Comparison of ENCODE assay signal across 10 cellular contexts in the genomic region with DNA sequence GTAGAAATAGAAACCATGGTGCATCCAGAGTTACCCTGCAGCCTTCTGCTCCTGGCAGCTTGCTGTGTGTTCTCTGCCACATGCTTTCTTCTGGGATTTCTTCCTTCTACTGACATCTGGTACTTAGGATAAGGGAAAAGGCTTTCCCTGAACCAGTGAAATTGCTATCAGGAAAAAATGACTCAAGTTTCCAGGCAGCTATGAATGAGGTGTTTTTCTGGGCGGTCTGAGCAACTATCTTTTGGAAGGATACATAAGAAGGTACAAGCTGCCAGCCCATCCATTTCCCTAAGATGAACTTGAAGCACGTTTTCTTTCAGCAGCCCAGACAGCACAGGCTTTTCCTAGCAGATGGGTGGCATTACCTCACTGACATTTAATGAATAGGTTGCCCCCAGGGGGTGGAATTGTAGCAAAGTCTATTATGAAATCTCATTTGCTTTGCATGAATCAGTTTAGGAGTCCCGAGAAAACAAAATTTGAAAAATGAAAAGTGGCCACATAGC.
DNase-seq lines count a peak whose midpoint lies in the region; ATAC-seq and TF ChIP-seq lines count a peak whose summit lies in the region.
"Had no signal": no experiment of that assay in that cellular context is flagged by ENCODE, and none has a peak within 500 bp of the region (broad histone marks: within the 10 kb centered on the region; RNA-seq: fewer than 3 reads in every experiment).

No MANE protein-coding gene starts in this region.

- no peak for TF ChIP-seq POLR2A in erythroblast (IDR thresholded peaks at IDR 0.05; ENCODE audit: low read length)

- peak overlapping the region; percentile 11 for H3K27ac Mint-ChIP-seq in Caco-2 (ENCODE audit: unreplicated experiment)
- H3K27ac Mint-ChIP-seq: activated naive CD8-positive, alpha-beta T cell had no signal

- no peak for ATAC-seq in HG03342 (IDR thresholded peaks at IDR 0.05; ENCODE audit: unreplicated experiment)
- ATAC-seq in GM19452 (IDR thresholded peaks at IDR 0.05; ENCODE audit: unreplicated experiment): no peak

- H4K8ac ChIP-seq in mesenchymal stem cell (ENCODE audit: low read length): no peak overlapping the region

- no peaks in the 10 kb centered on the region for H3K27me3 Mint-ChIP-seq in Caco-2 (ENCODE audit: insufficient read depth, unreplicated experiment)
- H3K27me3 Mint-ChIP-seq: activated naive CD8-positive, alpha-beta T cell had no signal

- in situ Hi-C loops in astrocyte of the cerebellum (cut with HindIII; ENCODE audit: low sequenced_read_pairs): no loop called here

- peak overlapping the region; percentile 64 for H3K27ac ChIP-seq in mesenchymal stem cell (ENCODE audit: low read length, poor library complexity, severe bottlenecking)
- H3K27ac ChIP-seq: Peyer's patch had no signal

- DNase-seq in Caco-2 (no peak), NCI-H1436 (lab: John Stamatoyannopoulos, UW) (peak; percentile 60), astrocyte of the cerebellum (ENCODE audit: low read depth) (peak; percentile 67), mesenchymal stem cell (peak; percentile 80), epidermal melanocyte (ENCODE audit: insufficient read length, low spot score) (no peak), erythroblast (lab: John Stamatoyannopoulos, UW) (no peak)
- DNase-seq: Peyer's patch had no signal

- H3K36me3 ChIP-seq in Caco-2 (ENCODE audit: control insufficient read depth, insufficient read depth, low read length) (no peaks in the 10 kb centered on the region), mesenchymal stem cell (ENCODE audit: control insufficient read depth in 1 of 2, insufficient read depth in 2 of 2, low read depth in 1 of 2, low read length in 2 of 2) (peaks cover 8 to 34% of the 10 kb centered on the region in 2 experiments)
- H3K36me3 ChIP-seq: Peyer's patch had no signal

- H3K4me1 Mint-ChIP-seq in Caco-2 (ENCODE audit: low read depth, unreplicated experiment): peaks cover 23% of the 10 kb centered on the region

- no peak overlapping the region for H4K91ac ChIP-seq in mesenchymal stem cell (ENCODE audit: low read length)

- H2BK120ac ChIP-seq in mesenchymal stem cell (ENCODE audit: low read depth, low read length): no peak overlapping the region

- no peaks in the 10 kb centered on the region for H3K9me3 Mint-ChIP-seq in Caco-2 (ENCODE audit: unreplicated experiment)

- H2BK12ac ChIP-seq in mesenchymal stem cell (ENCODE audit: low read length in 2 of 2): no peak overlapping the region

- no peak overlapping the region for H2AFZ ChIP-seq in mesenchymal stem cell (ENCODE audit: low read depth, low read length)

- H2BK5ac ChIP-seq in mesenchymal stem cell (ENCODE audit: low read depth, low read length, poor library complexity, severe bottlenecking): no peak overlapping the region

- H3K27me3 ChIP-seq in Caco-2 (replicated peaks; ENCODE audit: control insufficient read depth, insufficient read depth, low read length): no peaks in the 10 kb centered on the region
- H3K27me3 ChIP-seq in mesenchymal stem cell (ENCODE audit: control insufficient read depth in 1 of 2, insufficient read depth in 1 of 2, low read length in 2 of 2): no peaks in the 10 kb centered on the region
- H3K27me3 ChIP-seq: Peyer's patch had no signal

- H2BK15ac ChIP-seq in mesenchymal stem cell (ENCODE audit: low read depth, poor library complexity, severe bottlenecking): no peak overlapping the region

- 63% methylated on average over 3 of the region's 3 CpGs for WGBS in mesenchymal stem cell

- no TSS peak for BruUV-seq in Caco-2 (replicated peaks; lab: Mats Ljungman, UMichigan)

- H3K9me3 ChIP-seq in Caco-2: no peaks in the 10 kb centered on the region
- H3K9me3 ChIP-seq in mesenchymal stem cell (ENCODE audit: control insufficient read depth, low read length): no peaks in the 10 kb centered on the region
- H3K9me3 ChIP-seq: Peyer's patch had no signal

- H3K18ac ChIP-seq in mesenchymal stem cell (ENCODE audit: low read depth in 1 of 2, low read length in 2 of 2): peak overlapping the region in 1 of 2 experiments; percentile 59

- H3K36me3 Mint-ChIP-seq in Caco-2 (ENCODE audit: insufficient read depth, unreplicated experiment): peaks cover 9% of the 10 kb centered on the region
- H3K36me3 Mint-ChIP-seq: activated naive CD8-positive, alpha-beta T cell had no signal

- H3K4ac ChIP-seq in mesenchymal stem cell (ENCODE audit: low read depth in 1 of 2, low read length in 2 of 2): no peak overlapping the region

- H2AK5ac ChIP-seq in mesenchymal stem cell (ENCODE audit: low read length, severe bottlenecking): no peak overlapping the region

- peak overlapping the region; percentile 13 for H3K4me2 ChIP-seq in mesenchymal stem cell (ENCODE audit: low read length, poor library complexity, severe bottlenecking)

- CTCF ChIA-PET in Caco-2 (lab: Charles Lee): no interaction called here

- no peak overlapping the region for H3K14ac ChIP-seq in mesenchymal stem cell (ENCODE audit: low read length in 2 of 2)

- no peak for TF ChIP-seq CTCF in Caco-2 (IDR thresholded peaks at IDR 0.05; ENCODE audit: insufficient read depth in 1 of 2, low read depth in 1 of 2, low read length in 1 of 2, severe bottlenecking in 1 of 2, unreplicated experiment in 1 of 2)
- TF ChIP-seq CTCF in astrocyte of the cerebellum (IDR thresholded peaks at IDR 0.05; ENCODE audit: low read depth, low read length, missing control alignments): no peak

- H3K23ac ChIP-seq in mesenchymal stem cell (ENCODE audit: low read length in 2 of 2): peak overlapping the region in 1 of 2 experiments; percentile 29

- H3K4me3 ChIP-seq in Caco-2 (ENCODE audit: low read depth, low read length) (no peak overlapping the region), astrocyte of the cerebellum (ENCODE audit: low read depth, low read length) (no peak overlapping the region), mesenchymal stem cell (ENCODE audit: insufficient read depth in 1 of 2, low read depth in 1 of 2, low read length in 2 of 2) (no peak overlapping the region)
- H3K4me3 ChIP-seq: Peyer's patch had no signal

- H3K4me1 ChIP-seq in Caco-2 (peaks cover 33% of the 10 kb centered on the region), mesenchymal stem cell (ENCODE audit: control insufficient read depth, insufficient read depth, low read depth, low read length) (peaks cover 8% of the 10 kb centered on the region)

- POLR2A ChIA-PET in Caco-2 (lab: Charles Lee): no interaction called here

- H3K4me3 Mint-ChIP-seq in Caco-2 (ENCODE audit: unreplicated experiment): no peak overlapping the region
- H3K4me3 Mint-ChIP-seq: activated naive CD8-positive, alpha-beta T cell had no signal

- H3K79me1 ChIP-seq in mesenchymal stem cell (replicated peaks; ENCODE audit: low read length, poor library complexity, severe bottlenecking): peaks cover 14% of the 10 kb centered on the region

- peak overlapping the region; percentile 50 for H3K9ac ChIP-seq in mesenchymal stem cell (ENCODE audit: low read length)

- intact Hi-C loops in Caco-2 (cut with micrococcal nuclease; ENCODE audit: unreplicated experiment): no loop called here

Comparison
In these comparisons a context has a peak if more than half of its experiments do, and no peak if none do; other contexts are left out.
1. DNase-seq: peak in NCI-H1436 (single experiment), astrocyte of the cerebellum (single experiment) and mesenchymal stem cell (single experiment); none in Caco-2 (0 of 2), epidermal melanocyte (single experiment) and erythroblast (0 of 2).